ENCODE assay signal across 10 cellular contexts in genomic region chr10:71966046-71967004, GRCh38. TPM values are rescaled to one million over a fixed set of nuclear protein-coding genes. Genes with fewer than 3 reads are reported as not detected.
DNase-seq lines count a peak whose midpoint lies in the region; TF ChIP-seq lines count a peak whose summit lies in the region.
"Had no signal": no experiment of that assay in that cellular context is flagged by ENCODE, and none has a peak within 500 bp of the region (broad histone marks: within the 10 kb centered on the region; RNA-seq: fewer than 3 reads in every experiment).

No MANE protein-coding gene starts in this region.

- no peaks in the 10 kb centered on the region for H4K20me1 ChIP-seq in MM.1S (ENCODE audit: insufficient read depth, low read length)

- H3K27ac Mint-ChIP-seq in activated naive CD8-positive, alpha-beta T cell: no peak overlapping the region
- H3K27ac Mint-ChIP-seq: immature natural killer cell had no signal

- no peaks in the 10 kb centered on the region for H3K9me3 Mint-ChIP-seq in activated naive CD8-positive, alpha-beta T cell (ENCODE audit: low read depth)

- H3K27me3 Mint-ChIP-seq in activated naive CD8-positive, alpha-beta T cell: peaks cover 8% of the 10 kb centered on the region

- no peak for TF ChIP-seq CTCF in GM10266 (IDR thresholded peaks at IDR 0.05; ENCODE audit: control insufficient read depth, insufficient read depth, low read depth, missing control alignments)
- TF ChIP-seq CTCF in MM.1S (IDR thresholded peaks at IDR 0.05; ENCODE audit: low read length): no peak

- H3F3A ChIP-seq in MM.1S (ENCODE audit: insufficient read depth, low read length): no peaks in the 10 kb centered on the region

- H3K27me3 ChIP-seq in skeletal muscle tissue (ENCODE audit: control insufficient read depth in 3 of 3, insufficient read depth in 3 of 3, low read length in 3 of 3) (no peaks in the 10 kb centered on the region), MM.1S (replicated peaks; ENCODE audit: insufficient read depth, low read length) (peaks cover 26% of the 10 kb centered on the region)

- peak overlapping the region; percentile 96 for H3K27ac ChIP-seq in skeletal muscle tissue (ENCODE audit: low read depth, low read length)
- no peak overlapping the region for H3K27ac ChIP-seq in MM.1S (ENCODE audit: low read length)

- H3K4me2 ChIP-seq in MM.1S (ENCODE audit: low read depth, low read length): no peak overlapping the region

- peak overlapping the region; percentile 92 to 96 (median 93) for H3K4me3 ChIP-seq in skeletal muscle tissue (ENCODE audit: low read length in 3 of 3)
- H3K4me3 ChIP-seq in MM.1S (ENCODE audit: low read length): no peak overlapping the region

- peak overlapping the region; percentile 76 to 93 (median 90) for H3K9ac ChIP-seq in skeletal muscle tissue (ENCODE audit: low read depth in 1 of 3, low read length in 3 of 3)
- no peak overlapping the region for H3K9ac ChIP-seq in MM.1S (ENCODE audit: low read length)

- peaks cover 17% of the 10 kb centered on the region for H3K4me1 Mint-ChIP-seq in activated naive CD8-positive, alpha-beta T cell (ENCODE audit: low read depth)

- H3K36me3 Mint-ChIP-seq in activated naive CD8-positive, alpha-beta T cell: no peaks in the 10 kb centered on the region
- H3K36me3 Mint-ChIP-seq: immature natural killer cell had no signal

- H3K9me2 ChIP-seq in MM.1S (replicated peaks; ENCODE audit: insufficient read depth, low read length): no peaks in the 10 kb centered on the region

- peak overlapping the region; percentile 84 for H3K4me3 Mint-ChIP-seq in activated naive CD8-positive, alpha-beta T cell
- H3K4me3 Mint-ChIP-seq: immature natural killer cell had no signal

- H3K36me3 ChIP-seq in skeletal muscle tissue (ENCODE audit: control insufficient read depth in 3 of 3, insufficient read depth in 3 of 3, low read length in 3 of 3) (no peaks in the 10 kb centered on the region), MM.1S (replicated peaks; ENCODE audit: insufficient read depth, low read length) (no peaks in the 10 kb centered on the region)

- H3K4me1 ChIP-seq in skeletal muscle tissue (ENCODE audit: control insufficient read depth in 3 of 3, insufficient read depth in 3 of 3, low read length in 3 of 3): peaks cover 57 to 69% (median 63%) of the 10 kb centered on the region in 3 donors
- H3K4me1 ChIP-seq in MM.1S (ENCODE audit: low read length): no peaks in the 10 kb centered on the region

- no peak overlapping the region for H2AFZ ChIP-seq in MM.1S (ENCODE audit: low read length)

- DNase-seq in GM10266 (ENCODE audit: extremely low spot score): peak; percentile 8
- peak; percentile 74 for DNase-seq in hepatic stellate cell (ENCODE audit: low spot score)
- no peak for DNase-seq in mucosa of gallbladder (ENCODE audit: low spot score)
- DNase-seq in putamen (ENCODE audit: low spot score): no peak
- no peak for DNase-seq in SHP77 treated with DMSO at 0.1 percent for 48 hours (lab: John Stamatoyannopoulos, UW)
- no peak for DNase-seq in MM.1S
- DNase-seq: immature natural killer cell, NCI-H82 had no signal

- H3K9me3 ChIP-seq in skeletal muscle tissue (ENCODE audit: control insufficient read depth in 3 of 3, low read length in 3 of 3): no peaks in the 10 kb centered on the region
- no peaks in the 10 kb centered on the region for H3K9me3 ChIP-seq in MM.1S (replicated peaks; ENCODE audit: insufficient read depth, low read length)

- no peaks in the 10 kb centered on the region for H3K79me2 ChIP-seq in MM.1S (ENCODE audit: low read length)

RNA-seq across cellular contexts. Expression of gene CHST3, which starts 2.1 kb away (rescaled TPM):
- total RNA-seq in skeletal muscle tissue (15.7 TPM), mucosa of gallbladder (10.3 TPM)

Comparison
In these comparisons a context has a peak if more than half of its experiments do, and no peak if none do; other contexts are left out.
1. DNase-seq: peak in GM10266 (single experiment) and hepatic stellate cell (single experiment); none in mucosa of gallbladder (single experiment), putamen (single experiment), SHP77 treated with DMSO at 0.1 percent for 48 hours (single experiment) and MM.1S (single experiment).